ENCODE assay signal across 3 cellular contexts in the genomic region with DNA sequence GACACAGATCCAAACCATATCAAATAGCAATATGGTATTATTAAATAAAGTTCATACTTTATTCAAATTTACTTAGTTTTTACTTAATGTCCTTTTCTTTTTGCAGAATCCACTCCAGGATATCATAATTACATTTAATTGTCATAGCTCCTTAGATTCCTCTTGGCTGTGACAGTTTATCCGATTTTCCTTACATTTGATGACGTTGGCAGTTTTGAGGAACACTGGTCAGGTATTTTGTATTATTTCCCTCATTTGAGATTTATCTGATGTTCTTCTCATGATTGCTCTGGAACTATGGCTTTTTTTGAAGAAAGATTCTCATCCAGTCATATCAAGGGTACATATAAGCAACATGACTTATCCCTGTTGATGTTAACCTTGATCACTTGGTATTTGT.
A peak's percentile ranks its signal among the peaks of the same experiment; 100 is the strongest.
TF ChIP-seq lines count a peak whose summit lies in the region.

No MANE protein-coding gene starts in this region.

TF ChIP-seq in HepG2, 621 proteins besides CTCF, POLR2A, EP300 and RAD21:
- TF ChIP-seq MAFF (IDR thresholded peaks at IDR 0.05; ENCODE audit: low read depth, low read length) (peak; percentile 81), SAP130 (CRISPR knock-in tag; IDR thresholded peaks at IDR 0.05; ENCODE audit: low read depth) (no peak), PRMT3 (CRISPR knock-in tag; IDR thresholded peaks at IDR 0.05; ENCODE audit: borderline replicate concordance, low read depth) (no peak), ZNF501 (CRISPR knock-in tag; IDR thresholded peaks at IDR 0.05) (no peak), MAFK (conservative IDR thresholded peaks at IDR 0.05 in 1 of 2, IDR thresholded peaks at IDR 0.05 in 1 of 2; ENCODE audit: low read length in 2 of 2) (peak; percentile 63 to 92)
TF ChIP-seq in HepG2: peak in this region for 2.

TF ChIP-seq in A549, 52 proteins besides CTCF, POLR2A, EP300 and RAD21:
- TF ChIP-seq, protein P1, sequence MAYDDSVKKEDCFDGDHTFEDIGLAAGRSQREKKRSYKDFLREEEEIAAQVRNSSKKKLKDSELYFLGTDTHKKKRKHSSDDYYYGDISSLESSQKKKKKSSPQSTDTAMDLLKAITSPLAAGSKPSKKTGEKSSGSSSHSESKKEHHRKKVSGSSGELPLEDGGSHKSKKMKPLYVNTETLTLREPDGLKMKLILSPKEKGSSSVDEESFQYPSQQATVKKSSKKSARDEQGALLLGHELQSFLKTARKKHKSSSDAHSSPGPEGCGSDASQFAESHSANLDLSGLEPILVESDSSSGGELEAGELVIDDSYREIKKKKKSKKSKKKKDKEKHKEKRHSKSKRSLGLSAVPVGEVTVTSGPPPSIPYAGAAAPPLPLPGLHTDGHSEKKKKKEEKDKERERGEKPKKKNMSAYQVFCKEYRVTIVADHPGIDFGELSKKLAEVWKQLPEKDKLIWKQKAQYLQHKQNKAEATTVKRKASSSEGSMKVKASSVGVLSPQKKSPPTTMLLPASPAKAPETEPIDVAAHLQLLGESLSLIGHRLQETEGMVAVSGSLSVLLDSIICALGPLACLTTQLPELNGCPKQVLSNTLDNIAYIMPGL (CRISPR knock-in tag; IDR thresholded peaks at IDR 0.05; ENCODE audit: borderline replicate concordance) = no peak
- TF ChIP-seq MAFK (IDR thresholded peaks at IDR 0.05; ENCODE audit: partially characterized antibody) (peak; percentile 63), HOXB5 (CRISPR knock-in tag; IDR thresholded peaks at IDR 0.05) (no peak), RCOR1 (IDR thresholded peaks at IDR 0.05; ENCODE audit: low read depth, low read length) (no peak)

TF ChIP-seq in IMR-90, 13 proteins besides CTCF, POLR2A, EP300 and RAD21:
- TF ChIP-seq RFX5 (IDR thresholded peaks at IDR 0.05; ENCODE audit: low read depth, low read length) = no peak
- TF ChIP-seq, protein P2, sequence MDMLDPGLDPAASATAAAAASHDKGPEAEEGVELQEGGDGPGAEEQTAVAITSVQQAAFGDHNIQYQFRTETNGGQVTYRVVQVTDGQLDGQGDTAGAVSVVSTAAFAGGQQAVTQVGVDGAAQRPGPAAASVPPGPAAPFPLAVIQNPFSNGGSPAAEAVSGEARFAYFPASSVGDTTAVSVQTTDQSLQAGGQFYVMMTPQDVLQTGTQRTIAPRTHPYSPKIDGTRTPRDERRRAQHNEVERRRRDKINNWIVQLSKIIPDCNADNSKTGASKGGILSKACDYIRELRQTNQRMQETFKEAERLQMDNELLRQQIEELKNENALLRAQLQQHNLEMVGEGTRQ (IDR thresholded peaks at IDR 0.05; ENCODE audit: low read depth, low read length) = no peak
- TF ChIP-seq CHD1 (IDR thresholded peaks at IDR 0.05; ENCODE audit: low read depth, low read length) = no peak
- no peak for TF ChIP-seq BHLHE40 (IDR thresholded peaks at IDR 0.05; ENCODE audit: low read depth, low read length)
- peak; percentile 68 for TF ChIP-seq MAFK (IDR thresholded peaks at IDR 0.05; ENCODE audit: low read depth, low read length)
